27 cellular contexts compared by ENCODE assay signal in the genomic region with DNA sequence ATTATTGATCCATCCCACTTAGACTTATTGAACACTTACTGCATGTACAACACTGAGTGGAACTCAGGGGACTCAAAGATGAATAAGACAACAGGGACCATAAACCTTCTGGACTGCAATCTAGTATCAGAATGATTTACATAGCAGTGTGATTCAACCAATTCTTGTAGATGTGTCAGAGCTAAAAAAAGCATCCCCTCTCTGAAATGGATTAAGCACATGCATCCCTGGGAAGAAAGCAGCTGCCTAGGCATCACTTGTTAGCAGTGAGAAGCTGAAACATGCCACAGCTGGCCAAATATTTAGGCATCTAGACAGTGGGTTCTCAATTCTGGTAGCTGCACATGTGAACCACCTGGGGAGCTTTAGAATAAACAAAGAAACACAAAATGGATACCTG.
"Had no signal": no experiment of that assay in that cellular context is flagged by ENCODE, and none has a peak within 500 bp of the region (broad histone marks: within the 10 kb centered on the region; RNA-seq: fewer than 3 reads in every experiment).

No MANE protein-coding gene starts in this region.

- H3K4me3 Mint-ChIP-seq: naive B cell; natural killer cell treated with Interleukin-12 subunit alpha and Interleukin-12 subunit beta and Interleukin-15 and Interleukin-18, amount 100 ng/mL, for 72 hours; neural crest cell; stimulated activated effector memory CD8-positive, alpha-beta T cell treated with anti-CD3 and anti-CD28 coated beads, Interleukin-12 subunit alpha, Interleukin-12 subunit beta, amount 100 ng/mL, for 72 hours had no signal

- H3K4me1 ChIP-seq: foreskin keratinocyte, gastroesophageal sphincter, heart left ventricle, left lung, parathyroid adenoma, right atrium auricular region, stomach, thyroid gland, vagina had no signal

- DNase-seq: dorsolateral prefrontal cortex; effector CD4-positive, alpha-beta T cell; foreskin keratinocyte; heart left ventricle; left cardiac atrium; left lung; mesendoderm; midbrain; naive B cell; stimulated activated CD4-positive, alpha-beta T cell treated with anti-CD3 and anti-CD28 coated beads, Interleukin-2, amount 100 ng/mL, for 24 hours; stimulated activated CD4-positive, alpha-beta T cell treated with anti-CD3 and anti-CD28 coated beads, Interleukin-4, amount 100 ng/mL, for 24 hours; stimulated activated naive CD4-positive, alpha-beta T cell treated with Interleukin-2 at 50 U/mL for 16 hours; stomach; thyroid gland; trophoblast cell had no signal

- ATAC-seq: foreskin keratinocyte; gastroesophageal sphincter; heart left ventricle; left cardiac atrium; left lung; natural killer cell treated with Interleukin-12 subunit alpha and Interleukin-12 subunit beta and Interleukin-15 and Interleukin-18, amount 100 ng/mL, for 72 hours; sciatic nerve; stimulated activated effector memory CD8-positive, alpha-beta T cell treated with anti-CD3 and anti-CD28 coated beads, Interleukin-12 subunit alpha, Interleukin-12 subunit beta, amount 100 ng/mL, for 72 hours had no signal

- H3K9me3 Mint-ChIP-seq: naive B cell; natural killer cell treated with Interleukin-12 subunit alpha and Interleukin-12 subunit beta and Interleukin-15 and Interleukin-18, amount 100 ng/mL, for 72 hours; neural crest cell; stimulated activated effector memory CD8-positive, alpha-beta T cell treated with anti-CD3 and anti-CD28 coated beads, Interleukin-12 subunit alpha, Interleukin-12 subunit beta, amount 100 ng/mL, for 72 hours had no signal

- H3K4me1 Mint-ChIP-seq: neural crest cell; stimulated activated effector memory CD8-positive, alpha-beta T cell treated with anti-CD3 and anti-CD28 coated beads, Interleukin-12 subunit alpha, Interleukin-12 subunit beta, amount 100 ng/mL, for 72 hours had no signal

- H3K27me3 Mint-ChIP-seq: naive B cell; natural killer cell treated with Interleukin-12 subunit alpha and Interleukin-12 subunit beta and Interleukin-15 and Interleukin-18, amount 100 ng/mL, for 72 hours; progenitor cell of endocrine pancreas had no signal

- H3K9me3 ChIP-seq: gastroesophageal sphincter, heart left ventricle, left lung, neutrophil, right atrium auricular region, stomach, thyroid gland, vagina had no signal

- H3K4me3 ChIP-seq: dorsolateral prefrontal cortex, gastroesophageal sphincter, heart left ventricle, hepatocyte, left lung, right atrium auricular region, stomach, thyroid gland, vagina had no signal

- FAIRE-seq: colon had no signal

- H3K27ac Mint-ChIP-seq: naive B cell; natural killer cell treated with Interleukin-12 subunit alpha and Interleukin-12 subunit beta and Interleukin-15 and Interleukin-18, amount 100 ng/mL, for 72 hours; progenitor cell of endocrine pancreas; stimulated activated effector memory CD8-positive, alpha-beta T cell treated with anti-CD3 and anti-CD28 coated beads, Interleukin-12 subunit alpha, Interleukin-12 subunit beta, amount 100 ng/mL, for 72 hours had no signal

- H3K27me3 ChIP-seq: dorsolateral prefrontal cortex, foreskin keratinocyte, gastroesophageal sphincter, heart left ventricle, hepatocyte, left lung, neutrophil, right atrium auricular region, stomach, thyroid gland, vagina had no signal

- H3K27ac ChIP-seq: foreskin keratinocyte, gastroesophageal sphincter, heart left ventricle, hepatocyte, left lung, neutrophil, parathyroid adenoma, right atrium auricular region, stomach, thyroid gland, vagina had no signal

- H3K36me3 Mint-ChIP-seq: natural killer cell treated with Interleukin-12 subunit alpha and Interleukin-12 subunit beta and Interleukin-15 and Interleukin-18, amount 100 ng/mL, for 72 hours had no signal
